Comparison of ENCODE assay signal across 8 cellular contexts in the genomic region with DNA sequence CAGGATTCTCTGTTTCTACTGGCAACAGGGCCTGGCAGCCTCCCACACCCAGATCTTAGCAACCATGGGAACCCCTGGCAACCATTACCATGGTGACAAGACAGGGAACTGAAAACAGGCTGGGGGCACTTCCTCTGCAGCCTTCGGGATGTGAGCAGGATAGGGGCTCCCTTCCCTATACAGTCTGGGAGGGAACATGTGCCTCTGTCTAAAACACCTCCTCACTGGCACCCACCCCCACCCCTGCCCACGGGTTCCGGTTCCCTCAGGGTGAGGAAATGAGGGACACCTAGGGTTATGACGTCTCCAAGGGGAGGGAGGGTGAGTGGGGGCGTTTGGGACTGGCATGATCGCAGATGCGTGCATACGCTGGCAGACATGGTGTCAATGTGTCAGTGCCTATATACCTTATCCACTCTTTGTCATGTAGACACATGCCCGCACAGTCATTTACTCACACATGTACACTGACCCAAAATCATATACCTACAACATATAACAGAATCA. TPM values are rescaled to one million over a fixed set of nuclear protein-coding genes. Genes with fewer than 3 reads are reported as not detected.
DNase-seq lines count a peak whose midpoint lies in the region; ATAC-seq and TF ChIP-seq lines count a peak whose summit lies in the region.

No MANE protein-coding gene starts in this region.

- peaks cover 36 to 39% of the 10 kb centered on the region in 2 donors for H3K4me1 Mint-ChIP-seq in natural killer cell treated with Interleukin-12 subunit alpha and Interleukin-12 subunit beta and Interleukin-15 and Interleukin-18, amount 100 ng/mL, for 72 hours (ENCODE audit: low read depth in 2 of 2)
- H3K4me1 Mint-ChIP-seq in natural killer cell = peaks cover 27 to 36% of the 10 kb centered on the region in 2 donors
- peaks cover 76% of the 10 kb centered on the region for H3K4me1 Mint-ChIP-seq in activated B cell treated with CpG ODN at 0.5 μM for 24 hours

- peak overlapping the region in 1 of 2 donors; percentile 19 for H3K27ac Mint-ChIP-seq in natural killer cell treated with Interleukin-12 subunit alpha and Interleukin-12 subunit beta and Interleukin-15 and Interleukin-18, amount 100 ng/mL, for 72 hours
- peak overlapping the region in 1 of 2 donors; percentile 51 for H3K27ac Mint-ChIP-seq in natural killer cell
- H3K27ac Mint-ChIP-seq in activated B cell treated with CpG ODN at 0.5 μM for 24 hours = peak overlapping the region; percentile 22

- H3K9me3 Mint-ChIP-seq in natural killer cell treated with Interleukin-12 subunit alpha and Interleukin-12 subunit beta and Interleukin-15 and Interleukin-18, amount 100 ng/mL, for 72 hours = no peaks in the 10 kb centered on the region
- H3K9me3 Mint-ChIP-seq in natural killer cell = no peaks in the 10 kb centered on the region
- H3K9me3 Mint-ChIP-seq in activated B cell treated with CpG ODN at 0.5 μM for 24 hours = no peaks in the 10 kb centered on the region

- peak overlapping the region in 48 of 59 donors; percentile 16 to 85 (median 64) for H3K27ac ChIP-seq in dorsolateral prefrontal cortex
- no peak overlapping the region for H3K27ac ChIP-seq in RWPE1

- TF ChIP-seq CTCF in natural killer cell (IDR thresholded peaks at IDR 0.05) (no peak), activated B cell treated with CpG ODN at 0.5 μM for 24 hours (IDR thresholded peaks at IDR 0.05) (no peak), dorsolateral prefrontal cortex (IDR thresholded peaks at IDR 0.05 in 54 of 56, conservative IDR thresholded peaks at IDR 0.05 in 2 of 56; ENCODE audit: low read depth in 1 of 56, partially characterized antibody in 56 of 56) (no peak), RWPE1 (conservative IDR thresholded peaks at IDR 0.05; ENCODE audit: low read depth) (no peak)

- CTCF ChIA-PET in activated B cell treated with CpG ODN at 0.5 μM for 24 hours (lab: Charles Lee) (no interaction called here), RWPE1 (lab: Yijun Ruan, JAX) (interaction anchor here (0.9 kb wide), 1 partner anchor 87 kb away, joined by 5 read pairs; no protein-coding TSS in a partner anchor)

- H3K4me3 ChIP-seq in dorsolateral prefrontal cortex = peak overlapping the region in 4 of 59 donors; percentile 8 to 29 (median 10)

- peaks cover 0 to 12% of the 10 kb centered on the region in 2 donors for H3K27me3 Mint-ChIP-seq in natural killer cell treated with Interleukin-12 subunit alpha and Interleukin-12 subunit beta and Interleukin-15 and Interleukin-18, amount 100 ng/mL, for 72 hours
- H3K27me3 Mint-ChIP-seq in natural killer cell (ENCODE audit: low read depth in 2 of 2) = peaks cover 0 to 2% of the 10 kb centered on the region in 2 donors
- peaks cover 2% of the 10 kb centered on the region for H3K27me3 Mint-ChIP-seq in activated B cell treated with CpG ODN at 0.5 μM for 24 hours

- no peak for ATAC-seq in natural killer cell treated with Interleukin-12 subunit alpha and Interleukin-12 subunit beta and Interleukin-15 and Interleukin-18, amount 100 ng/mL, for 72 hours
- ATAC-seq in natural killer cell (no peak), activated B cell treated with CpG ODN at 0.5 μM for 24 hours (ENCODE audit: low read depth) (no peak), HG03135 (IDR thresholded peaks at IDR 0.05; ENCODE audit: unreplicated experiment) (no peak)

- intact Hi-C loops in natural killer cell (cut with micrococcal nuclease) (no loop called here), activated B cell treated with CpG ODN at 0.5 μM for 24 hours (cut with micrococcal nuclease) (loop anchor here (5.0 to 10.0 kb wide), 4 partner anchors 352 to 746 kb away; a partner anchor contains a TSS), dorsolateral prefrontal cortex (cut with DNase I) (loop anchor here in 1 of 2 donors (5.0 to 10.0 kb wide), 2 partner anchors 111 to 322 kb away; a partner anchor contains a TSS)

- H3K4me3 Mint-ChIP-seq in natural killer cell treated with Interleukin-12 subunit alpha and Interleukin-12 subunit beta and Interleukin-15 and Interleukin-18, amount 100 ng/mL, for 72 hours = peak overlapping the region; percentile 10
- H3K4me3 Mint-ChIP-seq in natural killer cell (no peak overlapping the region), activated B cell treated with CpG ODN at 0.5 μM for 24 hours (peak overlapping the region; percentile 16)

- no peaks in the 10 kb centered on the region for H3K36me3 Mint-ChIP-seq in natural killer cell treated with Interleukin-12 subunit alpha and Interleukin-12 subunit beta and Interleukin-15 and Interleukin-18, amount 100 ng/mL, for 72 hours
- H3K36me3 Mint-ChIP-seq in natural killer cell (no peaks in the 10 kb centered on the region), activated B cell treated with CpG ODN at 0.5 μM for 24 hours (ENCODE audit: low read depth) (peaks cover 6% of the 10 kb centered on the region)

- POLR2A ChIA-PET in activated B cell treated with CpG ODN at 0.5 μM for 24 hours (lab: Charles Lee) = no interaction called here
- POLR2A ChIA-PET in RWPE1 (lab: Yijun Ruan, JAX; ENCODE audit: low non-redundant PET) = no interaction called here

- DNase-seq in natural killer cell treated with Interleukin-12 subunit alpha and Interleukin-12 subunit beta and Interleukin-15 and Interleukin-18, amount 100 ng/mL, for 72 hours (ENCODE audit: low spot score) = no peak
- DNase-seq in natural killer cell (no peak), activated B cell treated with CpG ODN at 0.5 μM for 24 hours (no peak), dorsolateral prefrontal cortex (peak in 9 of 10 donors; percentile 56 to 86 (median 75)), RWPE1 (ENCODE audit: low spot score) (no peak), D341Med (ENCODE audit: low spot score) (no peak)
- DNase-seq in stimulated activated CD4-positive, alpha-beta T cell treated with anti-CD3 and anti-CD28 coated beads, TNF-alpha, amount 100 ng/mL, for 24 hours (ENCODE audit: low read depth in 3 of 3) = peak in 2 of 3 experiments; percentile 15 to 50

- H3K27me3 ChIP-seq in dorsolateral prefrontal cortex = no peaks in the 10 kb centered on the region

RNA-seq across cellular contexts. Expression of a gene that starts 3.0 kb away (rescaled TPM):
- total RNA-seq in natural killer cell treated with Interleukin-12 subunit alpha and Interleukin-12 subunit beta and Interleukin-15 and Interleukin-18, amount 100 ng/mL, for 72 hours = 1 to 10 TPM; 1.7 to 5.0 TPM
- total RNA-seq in natural killer cell (1 to 10 TPM; 1.1 to 2.4 (median 1.9) TPM), activated B cell treated with CpG ODN at 0.5 μM for 24 hours (5.4 and 6.4 TPM in 2 replicates), dorsolateral prefrontal cortex (10 to 100 TPM in 107 of 120 experiments, 1 to 10 TPM in 13; 7.7 to 33.7 (median 13.4) TPM)

RNA-seq across cellular contexts. Expression of a gene that starts 28.5 kb away (rescaled TPM):
- not detected for total RNA-seq in natural killer cell treated with Interleukin-12 subunit alpha and Interleukin-12 subunit beta and Interleukin-15 and Interleukin-18, amount 100 ng/mL, for 72 hours
- total RNA-seq in natural killer cell (not detected), activated B cell treated with CpG ODN at 0.5 μM for 24 hours (0.13 TPM in 1 of 2 replicates, not detected in the other), dorsolateral prefrontal cortex (100 to 1,000 TPM in 103 of 120 experiments, 10 to 100 TPM in 17; 40.2 to 234 (median 146) TPM)

Comparison
In these comparisons a context has a peak if more than half of its experiments do, and no peak if none do; other contexts are left out.
1. DNase-seq: peak in dorsolateral prefrontal cortex (9 of 10) and stimulated activated CD4-positive, alpha-beta T cell treated with anti-CD3 and anti-CD28 coated beads, TNF-alpha, amount 100 ng/mL, for 24 hours (2 of 3); none in natural killer cell treated with Interleukin-12 subunit alpha and Interleukin-12 subunit beta and Interleukin-15 and Interleukin-18, amount 100 ng/mL, for 72 hours (single experiment), natural killer cell (single experiment), activated B cell treated with CpG ODN at 0.5 μM for 24 hours (single experiment), RWPE1 (single experiment) and D341Med (single experiment).
2. RNA of a gene that starts 28.5 kb away (total RNA-seq): 40.2 to 234 TPM in dorsolateral prefrontal cortex; 0.13 TPM in activated B cell treated with CpG ODN at 0.5 μM for 24 hours, not detected in natural killer cell treated with Interleukin-12 subunit alpha and Interleukin-12 subunit beta and Interleukin-15 and Interleukin-18, amount 100 ng/mL, for 72 hours and not detected in natural killer cell; every median in the first group is over 10 times any median in the second.